In genomic region chr6:13873288-13874190, GRCh38 we compare ENCODE assay signal across 8 cellular contexts. TPM values are rescaled to one million over a fixed set of nuclear protein-coding genes. Genes with fewer than 3 reads are reported as not detected.
A peak's percentile ranks its signal among the peaks of the same experiment; 100 is the strongest.
DNase-seq lines count a peak whose midpoint lies in the region; ATAC-seq and TF ChIP-seq lines count a peak whose summit lies in the region.

No MANE protein-coding gene starts in this region.

- no peaks in the 10 kb centered on the region for H3K27me3 ChIP-seq in adrenal gland

- peak; percentile 34 for DNase-seq in NK-92 treated with Interleukin-12 subunit alpha and Interleukin-12 subunit beta, amount 100 ng/mL, for 24 hours (lab: John Stamatoyannopoulos, UW)
- DNase-seq in NK-92 (lab: John Stamatoyannopoulos, UW; ENCODE audit: unreplicated experiment) (no peak), NAMALWA (ENCODE audit: low spot score) (peak; percentile 61), T follicular helper cell (ENCODE audit: low read depth) (peak; percentile 52), adrenal gland (peak; percentile 23 to 54 (median 43)), iPS DF 19.7 (ENCODE audit: low read depth, low spot score) (peak; percentile 64)

- intact Hi-C loops in adrenal gland (cut with DNase I) = no loop called here

- peaks cover 7 to 9% of the 10 kb centered on the region in 2 donors for H3K4me1 ChIP-seq in adrenal gland (replicated peaks in 1 of 2)

- H3K27ac ChIP-seq in adrenal gland (no peak overlapping the region), skin epidermis (peak overlapping the region in 10 of 21 experiments; percentile 3 to 60 (median 24))

- TF ChIP-seq POLR2A in adrenal gland (IDR thresholded peaks at IDR 0.05) = no peak

- H3K36me3 ChIP-seq in adrenal gland (replicated peaks in 1 of 2) = no peaks in the 10 kb centered on the region

- H3K4me3 ChIP-seq in adrenal gland (peak overlapping the region in 2 of 4 donors; percentile 40 to 53), skin epidermis (peak overlapping the region; percentile 26 to 46 (median 38))

- WGBS in adrenal gland, 4 donors = 8 to 69% (median 9%) methylated on average over 6 to 49 of the region's 49 CpGs

- H3K9me3 ChIP-seq in adrenal gland (replicated peaks in 1 of 3) = no peaks in the 10 kb centered on the region

- peak; percentile 28 to 59 (median 42) for TF ChIP-seq CTCF in adrenal gland (IDR thresholded peaks at IDR 0.05)

- ATAC-seq in GM21447 (IDR thresholded peaks at IDR 0.05; ENCODE audit: unreplicated experiment) = no peak

RNA-seq across cellular contexts. Expression of gene RNF182, which starts 51.2 kb away (rescaled TPM):
- 1 to 10 TPM in 1 of 8 donors, under 1 TPM in 5, not detected in 2; 0.11 to 2.1 (median 0.48) TPM for total RNA-seq in adrenal gland
- polyA plus RNA-seq in adrenal gland = under 1 TPM; 0.03 to 0.18 (median 0.08) TPM

RNA-seq across cellular contexts. Expression of gene MCUR1, which starts 59.2 kb away (rescaled TPM):
- total RNA-seq in adrenal gland = 10 to 100 TPM in 6 of 8 donors, 1 to 10 TPM in 2; 7.0 to 18.1 (median 12.8) TPM
- polyA plus RNA-seq in adrenal gland = 10 to 100 TPM; 15.5 to 24.5 (median 20.9) TPM
